Comparison of ENCODE assay signal across 15 cellular contexts in genomic region chr5:154476343-154477213, GRCh38. TPM values are rescaled to one million over a fixed set of nuclear protein-coding genes. Genes with fewer than 3 reads are reported as not detected.
DNase-seq lines count a peak whose midpoint lies in the region; ATAC-seq lines count a peak whose summit lies in the region.
"Had no signal": no experiment of that assay in that cellular context is flagged by ENCODE, and none has a peak within 500 bp of the region (broad histone marks: within the 10 kb centered on the region; RNA-seq: fewer than 3 reads in every experiment).

No MANE protein-coding gene starts in this region.

- ATAC-seq in GM21381 (IDR thresholded peaks at IDR 0.05; ENCODE audit: unreplicated experiment): no peak
- ATAC-seq: activated naive CD4-positive, alpha-beta T cell treated with anti-CD3 and anti-CD28 coated beads, Interleukin-2, amount 50 U/mL, for 72 hours had no signal

- WGBS in mesodermal cell (ENCODE audit: insufficient coverage in 2 of 2), 2 experiments: 1 to 2% methylated on average over 36 to 37 of the region's 39 CpGs

- peaks cover 100% of the 10 kb centered on the region for H3K27me3 ChIP-seq in BLaER1

- peaks cover 58% of the 10 kb centered on the region for H3K9me3 ChIP-seq in BLaER1
- no peaks in the 10 kb centered on the region for H3K9me3 ChIP-seq in mesodermal cell (ENCODE audit: control insufficient read depth, low read length)

- peaks cover 85% of the 10 kb centered on the region for H3K27me3 Mint-ChIP-seq in activated T-helper 1 cell treated with anti-CD3 and anti-CD28 coated beads, Interleukin-12 subunit alpha, Interleukin-12 subunit beta, Interleukin-2, Interleukin-4 antibody, amounts not matched to agents 30 ng/mL and 10 ng/mL and 1 ng/mL, durations not matched to agents 14 hours and 24 hours and 36 hours (ENCODE audit: insufficient read depth)

- H3K4me3 ChIP-seq in BLaER1 (0 out of 2 replicates have a peak overlapping the region, but pooled peaks have one; percentile 14), mesodermal cell (ENCODE audit: extremely low read depth, insufficient read depth, low read length, poor library complexity, severe bottlenecking) (peak overlapping the region; percentile 82)

- H3K27ac ChIP-seq in BLaER1 (no peak overlapping the region), mesodermal cell (ENCODE audit: low read depth, low read length, severe bottlenecking) (peak overlapping the region; percentile 84)

- H3K9ac ChIP-seq in BLaER1: no peak overlapping the region

- peak overlapping the region; percentile 86 for H3K27ac Mint-ChIP-seq in activated T-helper 1 cell treated with anti-CD3 and anti-CD28 coated beads, Interleukin-12 subunit alpha, Interleukin-12 subunit beta, Interleukin-2, Interleukin-4 antibody, amounts not matched to agents 30 ng/mL and 10 ng/mL and 1 ng/mL, durations not matched to agents 14 hours and 24 hours and 36 hours

- H3K4me1 Mint-ChIP-seq in activated T-helper 1 cell treated with anti-CD3 and anti-CD28 coated beads, Interleukin-12 subunit alpha, Interleukin-12 subunit beta, Interleukin-2, Interleukin-4 antibody, amounts not matched to agents 30 ng/mL and 10 ng/mL and 1 ng/mL, durations not matched to agents 14 hours and 24 hours and 36 hours (ENCODE audit: low read depth): peaks cover 37% of the 10 kb centered on the region

- H3K4me2 ChIP-seq in BLaER1: no peak overlapping the region

- H3K4me1 ChIP-seq in BLaER1 (no peaks in the 10 kb centered on the region), mesodermal cell (ENCODE audit: control insufficient read depth, insufficient read depth, low read length, poor library complexity, severe bottlenecking) (peaks cover 32% of the 10 kb centered on the region)

- H4K20me1 ChIP-seq in BLaER1: peaks cover 89% of the 10 kb centered on the region

- H3K36me3 ChIP-seq in BLaER1 (no peaks in the 10 kb centered on the region), mesodermal cell (ENCODE audit: control insufficient read depth, insufficient read depth, low read length) (peaks cover 40% of the 10 kb centered on the region)

- no peak overlapping the region for H3K4me3 Mint-ChIP-seq in activated T-helper 1 cell treated with anti-CD3 and anti-CD28 coated beads, Interleukin-12 subunit alpha, Interleukin-12 subunit beta, Interleukin-2, Interleukin-4 antibody, amounts not matched to agents 30 ng/mL and 10 ng/mL and 1 ng/mL, durations not matched to agents 14 hours and 24 hours and 36 hours

- peaks cover 10% of the 10 kb centered on the region for H3K36me3 Mint-ChIP-seq in activated T-helper 1 cell treated with anti-CD3 and anti-CD28 coated beads, Interleukin-12 subunit alpha, Interleukin-12 subunit beta, Interleukin-2, Interleukin-4 antibody, amounts not matched to agents 30 ng/mL and 10 ng/mL and 1 ng/mL, durations not matched to agents 14 hours and 24 hours and 36 hours (ENCODE audit: low read depth)

- DNase-seq in DMS53 (lab: John Stamatoyannopoulos, UW) (peak; percentile 36), DMS53 treated with DMSO at 0.1 percent for 48 hours (lab: John Stamatoyannopoulos, UW; ENCODE audit: unreplicated experiment) (no peak), NCI-H2029 (lab: John Stamatoyannopoulos, UW) (no peak), anterior cingulate cortex (lab: John Stamatoyannopoulos, UW) (no peak)
- no peak for DNase-seq in activated T-helper 1 cell treated with anti-CD3 and anti-CD28 coated beads, Interleukin-12 subunit alpha, Interleukin-12 subunit beta, Interleukin-2, Interleukin-4 antibody, amounts not matched to agents 30 ng/mL and 10 ng/mL and 1 ng/mL, durations not matched to agents 14 hours and 24 hours and 36 hours (ENCODE audit: low spot score)
- DNase-seq: 8988T; DND-41; effector CD4-positive, alpha-beta T cell; NCI-H1436 treated with DMSO at 0.1 percent for 48 hours had no signal

- intact Hi-C loops in activated T-helper 1 cell treated with anti-CD3 and anti-CD28 coated beads, Interleukin-12 subunit alpha, Interleukin-12 subunit beta, Interleukin-2, Interleukin-4 antibody, amounts not matched to agents 30 ng/mL and 10 ng/mL and 1 ng/mL, durations not matched to agents 14 hours and 24 hours and 36 hours (cut with micrococcal nuclease): no loop called here

- H3K9me3 Mint-ChIP-seq in activated T-helper 1 cell treated with anti-CD3 and anti-CD28 coated beads, Interleukin-12 subunit alpha, Interleukin-12 subunit beta, Interleukin-2, Interleukin-4 antibody, amounts not matched to agents 30 ng/mL and 10 ng/mL and 1 ng/mL, durations not matched to agents 14 hours and 24 hours and 36 hours: no peaks in the 10 kb centered on the region
- H3K9me3 Mint-ChIP-seq: activated naive CD4-positive, alpha-beta T cell treated with anti-CD3 and anti-CD28 coated beads, Interleukin-2, amount 50 U/mL, for 72 hours had no signal

RNA-seq across cellular contexts. Expression of gene HAND1, which starts 1.4 kb away (rescaled TPM):
- not detected in 2 replicates for total RNA-seq in activated T-helper 1 cell treated with anti-CD3 and anti-CD28 coated beads, Interleukin-12 subunit alpha, Interleukin-12 subunit beta, Interleukin-2, Interleukin-4 antibody, amounts not matched to agents 30 ng/mL and 10 ng/mL and 1 ng/mL, durations not matched to agents 14 hours and 24 hours and 36 hours
- polyA plus RNA-seq in mesodermal cell (2013, experiment 1 of 2): 366 TPM
- polyA plus RNA-seq in mesodermal cell (2013, experiment 2 of 2): 464 TPM
- total RNA-seq: activated naive CD4-positive, alpha-beta T cell treated with anti-CD3 and anti-CD28 coated beads, Interleukin-2, amount 50 U/mL, for 72 hours; mononuclear cell; OCI-LY7 had no signal

RNA-seq across cellular contexts. Expression of gene SAP30L, which starts 30.8 kb away (rescaled TPM):
- 37.5 and 44.4 TPM in 2 replicates for total RNA-seq in activated T-helper 1 cell treated with anti-CD3 and anti-CD28 coated beads, Interleukin-12 subunit alpha, Interleukin-12 subunit beta, Interleukin-2, Interleukin-4 antibody, amounts not matched to agents 30 ng/mL and 10 ng/mL and 1 ng/mL, durations not matched to agents 14 hours and 24 hours and 36 hours
- 60.6 TPM for polyA plus RNA-seq in mesodermal cell (2013, experiment 1 of 2)
- 64.0 TPM for polyA plus RNA-seq in mesodermal cell (2013, experiment 2 of 2)
